ENCODE assay signal across 7 cellular contexts in genomic region chr5:31186672-31187267, GRCh38. TPM values are rescaled to one million over a fixed set of nuclear protein-coding genes. Genes with fewer than 3 reads are reported as not detected.
DNase-seq lines count a peak whose midpoint lies in the region; ATAC-seq and TF ChIP-seq lines count a peak whose summit lies in the region.

No MANE protein-coding gene starts in this region.

- POLR2A ChIA-PET in IMR-90 (lab: Charles Lee; ENCODE audit: unreplicated experiment), result interaction anchor here (0.7 kb wide), 1 partner anchor 196 kb away, joined by 3 read pairs; no protein-coding TSS in a partner anchor
- POLR2A ChIA-PET in RWPE1 (lab: Yijun Ruan, JAX; ENCODE audit: low non-redundant PET), result no interaction called here

- H3K4ac ChIP-seq in IMR-90 (ENCODE audit: low read depth, low read length), result no peak overlapping the region

- H4K20me1 ChIP-seq in IMR-90 (ENCODE audit: insufficient read depth, low read length), result no peaks in the 10 kb centered on the region

- in situ Hi-C loops in IMR-90 (cut with MboI; ENCODE audit: low sequenced_read_pairs), result no loop called here

- H3K9me3 ChIP-seq in IMR-90 (ENCODE audit: control insufficient read depth, insufficient read depth, low read length) (no peaks in the 10 kb centered on the region), stomach (no peaks in the 10 kb centered on the region)

- H3K27ac ChIP-seq in IMR-90 (ENCODE audit: insufficient read depth, low read length), result no peak overlapping the region
- no peak overlapping the region for H3K27ac ChIP-seq in RWPE1
- no peak overlapping the region for H3K27ac ChIP-seq in stomach

- H3K4me2 ChIP-seq in IMR-90 (ENCODE audit: low read depth, low read length), result no peak overlapping the region

- no peak overlapping the region for H2AK9ac ChIP-seq in IMR-90 (replicated peaks; ENCODE audit: low read depth, low read length, poor library complexity)

- no peak overlapping the region for H2BK120ac ChIP-seq in IMR-90 (ENCODE audit: low read depth, low read length)

- H2BK5ac ChIP-seq in IMR-90 (ENCODE audit: low read depth, low read length, poor library complexity, severe bottlenecking), result no peak overlapping the region

- TF ChIP-seq POLR2A in IMR-90 (IDR thresholded peaks at IDR 0.05; ENCODE audit: low read depth, low read length) (no peak), stomach (IDR thresholded peaks at IDR 0.05) (no peak)

- TF ChIP-seq CTCF in GM06990 (IDR thresholded peaks at IDR 0.05; ENCODE audit: insufficient read depth, low read length, poor library complexity, severe bottlenecking), result peak; percentile 73
- peak; percentile 66 for TF ChIP-seq CTCF in IMR-90 (conservative IDR thresholded peaks at IDR 0.05; ENCODE audit: low read depth, low read length)
- TF ChIP-seq CTCF in RWPE1 (conservative IDR thresholded peaks at IDR 0.05; ENCODE audit: low read depth), result peak; percentile 91
- peak; percentile 79 for TF ChIP-seq CTCF in fibroblast of the aortic adventitia (IDR thresholded peaks at IDR 0.05; ENCODE audit: insufficient read depth, low read length)
- TF ChIP-seq CTCF in stomach (IDR thresholded peaks at IDR 0.05), result peak in 5 of 7 experiments; percentile 27 to 91 (median 60)

- BruUV-seq in IMR-90 (replicated peaks; lab: Mats Ljungman, UMichigan), result no TSS peak

- H3K79me1 ChIP-seq in IMR-90 (ENCODE audit: low read depth in 1 of 2, low read length in 2 of 2), result no peaks in the 10 kb centered on the region

- no peaks in the 10 kb centered on the region for H3K9me1 ChIP-seq in IMR-90 (ENCODE audit: insufficient read depth, low read length)

- intact Hi-C loops in IMR-90 (cut with micrococcal nuclease), result loop anchor here (2.0 kb wide), 1 partner anchor 384 kb away; no protein-coding TSS in a partner anchor
- intact Hi-C loops in stomach (cut with DNase I; ENCODE audit: low total_unique reads), result no loop called here

- no peak overlapping the region for H4K8ac ChIP-seq in IMR-90 (ENCODE audit: low read depth in 2 of 2, low read length in 2 of 2)

- CTCF ChIA-PET in IMR-90 (lab: Yijun Ruan, JAX), result interaction anchor here (0.6 to 1.9 kb wide), 13 partner anchors 11 to 1147 kb away, joined by 3 to 8 read pairs (median 4); no protein-coding TSS in a partner anchor
- CTCF ChIA-PET in RWPE1 (lab: Yijun Ruan, JAX), result interaction anchor here (0.6 to 1.3 kb wide), 11 partner anchors 10 to 1325 kb away, joined by 3 to 6 read pairs (median 3); no protein-coding TSS in a partner anchor

- no peak for TF ChIP-seq EP300 in stomach (IDR thresholded peaks at IDR 0.05)

- no peak overlapping the region for H3K18ac ChIP-seq in IMR-90 (ENCODE audit: low read depth, low read length)

- TF ChIP-seq RAD21 in IMR-90 (IDR thresholded peaks at IDR 0.05; ENCODE audit: low read length), result peak; percentile 73

- no peak overlapping the region for H2AK5ac ChIP-seq in IMR-90 (ENCODE audit: low read depth, low read length)

- H3K36me3 ChIP-seq in GM06990 (ENCODE audit: control insufficient read depth, insufficient read depth, low read length) (no peaks in the 10 kb centered on the region), IMR-90 (ENCODE audit: control insufficient read depth, insufficient read depth, low read length) (no peaks in the 10 kb centered on the region), stomach (no peaks in the 10 kb centered on the region)

- H2AFZ ChIP-seq in IMR-90 (replicated peaks; ENCODE audit: low read length, poor library complexity), result no peak overlapping the region

- H3K14ac ChIP-seq in IMR-90 (replicated peaks; ENCODE audit: low read depth, low read length), result no peak overlapping the region

- H2BK20ac ChIP-seq in IMR-90 (ENCODE audit: low read depth, low read length), result no peak overlapping the region

- no peak overlapping the region for H3K56ac ChIP-seq in IMR-90 (ENCODE audit: extremely low read depth, insufficient read depth, low read length)

- dilution Hi-C loops in IMR-90 (cut with HindIII; ENCODE audit: low sequenced_read_pairs, unreplicated experiment), result no loop called here

- no peaks in the 10 kb centered on the region for H3K4me1 ChIP-seq in IMR-90 (ENCODE audit: control insufficient read depth, insufficient read depth, low read length)
- H3K4me1 ChIP-seq in stomach, result no peaks in the 10 kb centered on the region

- DNase-seq in GM06990 (ENCODE audit: extremely low read depth, insufficient read length) (no peak), IMR-90 (peak; percentile 59), RWPE1 (ENCODE audit: low spot score) (peak; percentile 29), fibroblast of the aortic adventitia (ENCODE audit: low read depth) (peak; percentile 74), stomach (no peak)

- H3K23ac ChIP-seq in IMR-90 (ENCODE audit: low read depth, low read length), result no peak overlapping the region

- no peak overlapping the region for H4K91ac ChIP-seq in IMR-90 (ENCODE audit: insufficient read depth, low read depth, low read length)

- H3K27me3 ChIP-seq in GM06990 (replicated peaks; ENCODE audit: control insufficient read depth, insufficient read depth, low read length) (no peaks in the 10 kb centered on the region), IMR-90 (ENCODE audit: control insufficient read depth, insufficient read depth, low read length) (no peaks in the 10 kb centered on the region), stomach (no peaks in the 10 kb centered on the region)

- no peak overlapping the region for H4K5ac ChIP-seq in IMR-90 (ENCODE audit: low read depth, low read length)

- H2BK15ac ChIP-seq in IMR-90 (ENCODE audit: low read depth, low read length), result no peak overlapping the region

- WGBS in IMR-90 (ENCODE audit: extremely low coverage in 2 of 2, insufficient read length in 1 of 2), 2 experiments, result no CpG with 5 or more reads among the region's 5 CpGs
- WGBS in stomach, 5 donors, result 20 to 30% (median 23%) methylated on average over 5 of the region's 5 CpGs

- H3K4me3 ChIP-seq in GM06990 (replicated peaks; ENCODE audit: low read depth, low read length), result no peak overlapping the region
- H3K4me3 ChIP-seq in IMR-90 (ENCODE audit: insufficient read depth, low read depth, low read length), result no peak overlapping the region
- H3K4me3 ChIP-seq in fibroblast of the aortic adventitia (ENCODE audit: low read depth, low read length), result no peak overlapping the region
- no peak overlapping the region for H3K4me3 ChIP-seq in stomach

- no peak overlapping the region for H3K9ac ChIP-seq in IMR-90 (ENCODE audit: low read depth, low read length)

- ATAC-seq in IMR-90 (ENCODE audit: low read depth), result peak; percentile 66; the same call in 1 of the 2 replicates
- no peak for ATAC-seq in GM21723 (IDR thresholded peaks at IDR 0.05; ENCODE audit: unreplicated experiment)
- ATAC-seq in HG03135 (IDR thresholded peaks at IDR 0.05; ENCODE audit: unreplicated experiment), result no peak

TF ChIP-seq in IMR-90, 13 proteins besides CTCF, POLR2A, EP300 and RAD21:
- TF ChIP-seq MAZ (IDR thresholded peaks at IDR 0.05; ENCODE audit: borderline replicate concordance, low read depth, low read length) (no peak), SMC3 (IDR thresholded peaks at IDR 0.05; ENCODE audit: low read depth, low read length) (peak; percentile 83)

RNA-seq across cellular contexts. Expression of gene CDH6, which starts 6.7 kb away (rescaled TPM):
- total RNA-seq in IMR-90 (2012; rRNA removed) (211 and 232 TPM in 2 replicates), fibroblast of the aortic adventitia (ENCODE audit: low replicate concordance) (7.4 and 103 TPM in 2 replicates), stomach (1 to 10 TPM in 2 of 5 donors, under 1 TPM in 1, not detected in 2; 0.29 to 9.2 (median 2.3) TPM)
- polyA plus RNA-seq in IMR-90 (2012; rRNA removed) (69.1 and 72.2 TPM in 2 replicates), stomach (under 1 TPM; 0.30 to 0.31 (median 0.31) TPM)
- 21.5 and 33.5 TPM in 2 replicates for polyA plus RNA-seq in IMR-90 (2012; cell fraction: cytosol; rRNA removed)
- 22.6 and 44.0 TPM in 2 replicates for polyA plus RNA-seq in IMR-90 (2012; cell fraction: nucleus; rRNA removed; ENCODE audit: low replicate concordance)

Comparison
In these comparisons a context has a peak if more than half of its experiments do, and no peak if none do; other contexts are left out.
1. DNase-seq: peak in IMR-90 (single experiment), RWPE1 (single experiment) and fibroblast of the aortic adventitia (single experiment); none in GM06990 (single experiment) and stomach (single experiment).
2. Peak in every context shown above with its lines, with median percentiles within 50 percentile points of each other: CTCF ChIP-seq.